In genomic region chr11:7592706-7593105, GRCh38 we compare ENCODE assay signal across 10 cellular contexts.
A peak's percentile ranks its signal among the peaks of the same experiment; 100 is the strongest.
DNase-seq lines count a peak whose midpoint lies in the region; ATAC-seq and TF ChIP-seq lines count a peak whose summit lies in the region.
"Had no signal": no experiment of that assay in that cellular context is flagged by ENCODE, and none has a peak within 500 bp of the region (broad histone marks: within the 10 kb centered on the region; RNA-seq: fewer than 3 reads in every experiment).

No MANE protein-coding gene starts in this region.

- peaks cover 0 to 17% of the 10 kb centered on the region in 2 experiments; a peak in 2 of 4 replicates for H3K4me1 ChIP-seq in SK-N-SH (ENCODE audit: control insufficient read depth in 1 of 2, insufficient read depth in 2 of 2, low read depth in 1 of 2, low read length in 1 of 2)

- peak overlapping the region in 1 of 2 experiments; percentile 47; a peak in 2 of 4 replicates for H3K27ac ChIP-seq in SK-N-SH (ENCODE audit: low read depth in 2 of 2, low read length in 1 of 2)

- H3K9ac ChIP-seq in SK-N-SH = no peak overlapping the region

- no peaks in the 10 kb centered on the region for H3K9me2 ChIP-seq in SK-N-SH

- H3K9me3 ChIP-seq in SK-N-SH = no peaks in the 10 kb centered on the region

- H3K36me3 ChIP-seq in SK-N-SH (replicated peaks in 1 of 2; ENCODE audit: control insufficient read depth in 1 of 2, insufficient read depth in 2 of 2, low read length in 1 of 2) = no peaks in the 10 kb centered on the region

- no peak overlapping the region for H3K4me3 ChIP-seq in GM12865 (ENCODE audit: low read depth, low read length)
- no peak overlapping the region for H3K4me3 ChIP-seq in SK-N-SH (ENCODE audit: low read depth in 2 of 2, low read length in 1 of 2)

- ATAC-seq in sciatic nerve (peak; percentile 45), HG02970 (IDR thresholded peaks at IDR 0.05; ENCODE audit: low FRiP score, unreplicated experiment) (no peak)

- intact Hi-C loops in sciatic nerve (cut with DNase I) = no loop called here

- no peak for TF ChIP-seq CTCF in GM12865 (IDR thresholded peaks at IDR 0.05; ENCODE audit: insufficient read depth, low read depth, low read length, missing control alignments)
- no peak for TF ChIP-seq CTCF in SK-N-SH (IDR thresholded peaks at IDR 0.05)

- no peak overlapping the region for H2AFZ ChIP-seq in SK-N-SH (ENCODE audit: low read depth)

- 52% methylated on average over 3 of the region's 3 CpGs for WGBS in SK-N-SH (ENCODE audit: low lambda C conversion rate)

- no peaks in the 10 kb centered on the region for H3F3A ChIP-seq in SK-N-SH (replicated peaks; ENCODE audit: insufficient read depth)

- H3K79me2 ChIP-seq in SK-N-SH (ENCODE audit: insufficient read depth) = no peaks in the 10 kb centered on the region

- CTCF ChIA-PET in SK-N-SH (lab: Yijun Ruan, JAX) = interaction anchor here (0.7 to 5.0 kb wide), 3 partner anchors 21 to 73 kb away, joined by 3 to 20 read pairs (median 6); no protein-coding TSS in a partner anchor

- H3K4me2 ChIP-seq in SK-N-SH = no peak overlapping the region

- TF ChIP-seq EP300 in SK-N-SH (IDR thresholded peaks at IDR 0.05; ENCODE audit: borderline replicate concordance in 1 of 2, low read depth in 1 of 2, low read length in 1 of 2) = no peak

- H3K27me3 ChIP-seq in SK-N-SH (ENCODE audit: insufficient read depth) = no peaks in the 10 kb centered on the region

- POLR2A ChIA-PET in SK-N-SH (lab: Yijun Ruan, JAX) = no interaction called here

- no peaks in the 10 kb centered on the region for H4K20me1 ChIP-seq in SK-N-SH (ENCODE audit: insufficient read depth)

- no peak for TF ChIP-seq RAD21 in SK-N-SH (IDR thresholded peaks at IDR 0.05; ENCODE audit: low read length)

- DNase-seq in GM12865 (ENCODE audit: low read depth) = peak; percentile 24
- DNase-seq in SK-N-SH = no peak
- DNase-seq in fibroblast of the conjunctiva (ENCODE audit: low read depth) = peak; percentile 41
- no peak for DNase-seq in sciatic nerve (ENCODE audit: low spot score)
- DNase-seq in GM19240 (ENCODE audit: insufficient read length, low spot score) = no peak
- no peak for DNase-seq in UCSD-AML1 (lab: John Stamatoyannopoulos, UW; ENCODE audit: unreplicated experiment)
- DNase-seq in stimulated activated CD4-positive, alpha-beta T cell treated with anti-CD3 and anti-CD28 coated beads, Interleukin-4, amount 100 ng/mL, for 24 hours = no peak
- DNase-seq: KBM-7; NK-92 treated with Interleukin-12 subunit alpha and Interleukin-12 subunit beta, amount 100 ng/mL, for 24 hours had no signal

TF ChIP-seq in SK-N-SH, 30 proteins besides CTCF, POLR2A, EP300 and RAD21:
- no peak for TF ChIP-seq TEAD4 (IDR thresholded peaks at IDR 0.05; ENCODE audit: borderline replicate concordance, insufficient read depth)
- peak; percentile 65 for TF ChIP-seq TCF12 (IDR thresholded peaks at IDR 0.05)
- TF ChIP-seq RCOR1 (IDR thresholded peaks at IDR 0.05; ENCODE audit: low read length) = no peak
- 0 out of 2 replicates have a peak, but pooled peaks have one; percentile 5 for TF ChIP-seq PBX3 (IDR thresholded peaks at IDR 0.05)
- TF ChIP-seq NFIC (IDR thresholded peaks at IDR 0.05; ENCODE audit: borderline replicate concordance) = peak; percentile 11; the same call in 1 of the 2 replicates
- peak; percentile 26; the same call in 1 of the 2 replicates for TF ChIP-seq POLR2AphosphoS5 (IDR thresholded peaks at IDR 0.05; ENCODE audit: low read depth, low read length)

Comparison
In these comparisons a context has a peak if more than half of its experiments do, and no peak if none do; other contexts are left out.
1. DNase-seq: peak in GM12865 (single experiment) and fibroblast of the conjunctiva (single experiment); none in SK-N-SH (single experiment), sciatic nerve (single experiment), GM19240 (single experiment), UCSD-AML1 (single experiment) and stimulated activated CD4-positive, alpha-beta T cell treated with anti-CD3 and anti-CD28 coated beads, Interleukin-4, amount 100 ng/mL, for 24 hours (single experiment).